23 cellular contexts compared by ENCODE assay signal in the genomic region with DNA sequence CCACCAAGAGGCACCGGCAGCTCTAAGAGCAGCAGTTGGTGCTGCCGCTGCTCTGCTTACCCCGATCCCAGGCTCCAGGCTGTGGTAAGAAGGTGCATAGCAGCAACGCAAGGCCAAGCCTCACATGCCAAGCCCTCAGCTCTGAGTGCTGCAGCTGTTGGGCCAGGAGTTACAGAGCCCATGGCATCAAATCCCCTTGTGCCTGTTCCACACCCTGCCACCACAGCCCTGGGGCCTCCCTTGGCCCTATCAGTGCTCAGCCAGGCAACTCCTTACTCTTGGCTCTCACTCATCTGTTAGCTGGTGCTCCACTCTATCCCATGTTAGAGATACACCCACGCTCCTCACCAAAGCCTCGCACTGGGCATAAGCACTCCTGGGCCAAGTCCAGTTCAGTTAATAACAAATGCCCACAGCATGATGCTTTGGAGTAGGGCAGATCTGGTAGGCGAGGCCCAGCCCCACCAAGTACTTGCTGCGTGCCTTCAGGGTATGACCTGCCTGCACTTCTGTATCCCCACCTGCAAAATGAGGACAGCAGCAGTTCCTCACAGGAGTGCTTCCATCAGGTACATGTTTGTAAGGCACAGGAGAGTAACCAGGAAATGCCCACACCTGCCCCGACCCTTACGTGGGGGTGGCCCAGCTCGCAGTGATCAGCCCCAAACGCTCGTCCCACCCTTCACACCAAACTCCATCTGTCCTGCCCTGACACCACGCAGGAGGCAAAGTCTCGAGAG. TPM values are rescaled to one million over a fixed set of nuclear protein-coding genes. Genes with fewer than 3 reads are reported as not detected.
DNase-seq lines count a peak whose midpoint lies in the region; ATAC-seq and TF ChIP-seq lines count a peak whose summit lies in the region.
"Had no signal": no experiment of that assay in that cellular context is flagged by ENCODE, and none has a peak within 500 bp of the region (broad histone marks: within the 10 kb centered on the region; RNA-seq: fewer than 3 reads in every experiment).

No MANE protein-coding gene starts in this region.

- no peak for TF ChIP-seq CTCF in heart left ventricle (IDR thresholded peaks at IDR 0.05)
- TF ChIP-seq CTCF in psoas muscle (IDR thresholded peaks at IDR 0.05), result peak; percentile 14

- intact Hi-C loops in heart left ventricle (cut with DNase I) (no loop called here), psoas muscle (cut with DNase I) (no loop called here)

- H3K4me1 ChIP-seq in heart left ventricle, result peaks cover 14 to 77% (median 51%) of the 10 kb centered on the region in 12 donors
- H3K4me1 ChIP-seq in psoas muscle, result peaks cover 74% of the 10 kb centered on the region

- H3K36me3 Mint-ChIP-seq in stimulated activated naive CD8-positive, alpha-beta T cell treated with anti-CD3 and anti-CD28 coated beads, Interleukin-15, Interleukin-2, amounts not matched to agents 100 ng/mL and 50 ng/mL, for 24 hours (ENCODE audit: low read depth), result peaks cover 16% of the 10 kb centered on the region
- H3K36me3 Mint-ChIP-seq in effector memory CD8-positive, alpha-beta T cell (ENCODE audit: insufficient read depth), result peaks cover 52% of the 10 kb centered on the region

- 64 to 72% (median 67%) methylated on average over 12 to 15 of the region's 15 CpGs for WGBS in heart left ventricle, 4 donors
- WGBS in psoas muscle, 3 donors, result 50 to 65% (median 52%) methylated on average over 15 of the region's 15 CpGs

- no peak for TF ChIP-seq POLR2A in heart left ventricle (IDR thresholded peaks at IDR 0.05)

- ATAC-seq in stimulated activated naive CD8-positive, alpha-beta T cell treated with anti-CD3 and anti-CD28 coated beads, Interleukin-15, Interleukin-2, amounts not matched to agents 100 U/mL and 50 U/mL, for 24 hours, result no peak
- peak; percentile 74 to 88 (median 86) for ATAC-seq in heart left ventricle
- peak; percentile 59 to 84 (median 66) for ATAC-seq in psoas muscle
- no peak for ATAC-seq in effector memory CD8-positive, alpha-beta T cell (replicated peaks)
- ATAC-seq in HG02981 (IDR thresholded peaks at IDR 0.05; ENCODE audit: unreplicated experiment), result no peak
- ATAC-seq in GM19351 (IDR thresholded peaks at IDR 0.05; ENCODE audit: unreplicated experiment), result no peak
- ATAC-seq: activated T-cell treated with anti-CD3 and anti-CD28 coated beads, Interleukin-2, amount 50 U/mL, for 4 hours; Panc1 had no signal

- H3K27ac Mint-ChIP-seq in stimulated activated naive CD8-positive, alpha-beta T cell treated with anti-CD3 and anti-CD28 coated beads, Interleukin-15, Interleukin-2, amounts not matched to agents 100 ng/mL and 50 ng/mL, for 24 hours, result peak overlapping the region; percentile 16
- no peak overlapping the region for H3K27ac Mint-ChIP-seq in effector memory CD8-positive, alpha-beta T cell
- H3K27ac Mint-ChIP-seq: activated naive CD8-positive, alpha-beta T cell treated with anti-CD3 and anti-CD28 coated beads for 36 hours had no signal

- H3K27me3 Mint-ChIP-seq in stimulated activated naive CD8-positive, alpha-beta T cell treated with anti-CD3 and anti-CD28 coated beads, Interleukin-15, Interleukin-2, amounts not matched to agents 100 ng/mL and 50 ng/mL, for 24 hours, result no peaks in the 10 kb centered on the region
- no peaks in the 10 kb centered on the region for H3K27me3 Mint-ChIP-seq in effector memory CD8-positive, alpha-beta T cell
- H3K27me3 Mint-ChIP-seq: activated naive CD8-positive, alpha-beta T cell treated with anti-CD3 and anti-CD28 coated beads for 36 hours had no signal

- H3K27ac ChIP-seq in heart left ventricle (peak overlapping the region in 10 of 12 donors; percentile 52 to 85 (median 70)), psoas muscle (peak overlapping the region; percentile 77)
- H3K27ac ChIP-seq: brain microvascular endothelial cell, hepatocyte, HL-60, skin epidermis had no signal

- H3K27me3 ChIP-seq in heart left ventricle (no peaks in the 10 kb centered on the region), psoas muscle (ENCODE audit: insufficient read depth in 3 of 3, low read length in 2 of 3) (no peaks in the 10 kb centered on the region)
- H3K27me3 ChIP-seq: brain microvascular endothelial cell, hepatocyte had no signal

- no peak for DNase-seq in stimulated activated naive CD8-positive, alpha-beta T cell treated with anti-CD3 and anti-CD28 coated beads, Interleukin-15, Interleukin-2, amounts not matched to agents 100 U/mL and 50 U/mL, for 24 hours
- DNase-seq in heart left ventricle, result peak in 3 of 5 donors; percentile 60 to 78 (median 64)
- DNase-seq in psoas muscle, result peak in 1 of 2 donors; percentile 83
- no peak for DNase-seq in effector memory CD8-positive, alpha-beta T cell
- no peak for DNase-seq in D341Med (ENCODE audit: low spot score)
- DNase-seq: activated CD4-positive, alpha-beta T cell treated with anti-CD3 and anti-CD28 coated beads, Interleukin-2, amount 50 U/mL, for 48 hours; activated naive CD8-positive, alpha-beta T cell treated with anti-CD3 and anti-CD28 coated beads for 36 hours; activated T-cell treated with anti-CD3 and anti-CD28 coated beads, Interleukin-2, amount 50 U/mL, for 4 hours; brain microvascular endothelial cell; H7; Kasumi-1; NCI-H1105; NCI-H2171 treated with DMSO at 0.1 percent for 48 hours; NCI-H82; stimulated activated CD4-positive, alpha-beta T cell treated with anti-CD3 and anti-CD28 coated beads, Interleukin-4, amount 100 ng/mL, for 4 hours; stimulated activated CD8-positive, alpha-beta memory T cell treated with anti-CD3 and anti-CD28 coated beads, Interleukin-4, amount 100 ng/mL, for 48 hours had no signal

- no peaks in the 10 kb centered on the region for H3K9me3 Mint-ChIP-seq in stimulated activated naive CD8-positive, alpha-beta T cell treated with anti-CD3 and anti-CD28 coated beads, Interleukin-15, Interleukin-2, amounts not matched to agents 100 ng/mL and 50 ng/mL, for 24 hours
- H3K9me3 Mint-ChIP-seq in effector memory CD8-positive, alpha-beta T cell, result no peaks in the 10 kb centered on the region
- H3K9me3 Mint-ChIP-seq: activated naive CD8-positive, alpha-beta T cell treated with anti-CD3 and anti-CD28 coated beads for 36 hours; activated T-cell treated with anti-CD3 and anti-CD28 coated beads, Interleukin-2, amount 50 U/mL, for 4 hours had no signal

- H3K36me3 ChIP-seq in heart left ventricle, result peaks cover 0 to 77% (median 54%) of the 10 kb centered on the region in 9 donors
- H3K36me3 ChIP-seq in psoas muscle (ENCODE audit: insufficient read depth in 1 of 2, low read depth in 1 of 2), result peaks cover 18 to 52% of the 10 kb centered on the region in 2 donors

- H3K4me3 ChIP-seq in heart left ventricle, result peak overlapping the region in 1 of 12 donors; percentile 24
- H3K4me3 ChIP-seq in psoas muscle, result no peak overlapping the region
- H3K4me3 ChIP-seq: hepatocyte, skin epidermis had no signal

- peaks cover 29% of the 10 kb centered on the region for H3K4me1 Mint-ChIP-seq in stimulated activated naive CD8-positive, alpha-beta T cell treated with anti-CD3 and anti-CD28 coated beads, Interleukin-15, Interleukin-2, amounts not matched to agents 100 ng/mL and 50 ng/mL, for 24 hours (ENCODE audit: low read depth)
- peaks cover 22 to 25% of the 10 kb centered on the region in 2 donors for H3K4me1 Mint-ChIP-seq in effector memory CD8-positive, alpha-beta T cell (ENCODE audit: low read depth in 2 of 2)

- H3K9me3 ChIP-seq in heart left ventricle, result no peaks in the 10 kb centered on the region
- H3K9me3 ChIP-seq in psoas muscle, result no peaks in the 10 kb centered on the region

- H3K4me3 Mint-ChIP-seq in stimulated activated naive CD8-positive, alpha-beta T cell treated with anti-CD3 and anti-CD28 coated beads, Interleukin-15, Interleukin-2, amounts not matched to agents 100 ng/mL and 50 ng/mL, for 24 hours, result no peak overlapping the region
- H3K4me3 Mint-ChIP-seq in effector memory CD8-positive, alpha-beta T cell, result no peak overlapping the region
- H3K4me3 Mint-ChIP-seq: activated naive CD8-positive, alpha-beta T cell treated with anti-CD3 and anti-CD28 coated beads for 36 hours; activated T-cell treated with anti-CD3 and anti-CD28 coated beads, Interleukin-2, amount 50 U/mL, for 4 hours had no signal

RNA-seq across cellular contexts. Expression of a gene that starts 16.2 kb away (rescaled TPM):
- total RNA-seq in heart left ventricle, result 10 to 100 TPM; 46.5 to 72.2 (median 60.1) TPM
- 10 to 100 TPM; 43.3 to 67.5 TPM for polyA plus RNA-seq in heart left ventricle
- total RNA-seq in psoas muscle, result 10 to 100 TPM; 37.3 to 66.2 (median 54.3) TPM
- polyA plus RNA-seq in psoas muscle, result 10 to 100 TPM; 34.6 to 72.9 (median 46.7) TPM

RNA-seq across cellular contexts. Expression of a gene that starts 23.0 kb away (rescaled TPM):
- 10 to 100 TPM; 15.3 to 24.8 (median 18.9) TPM for total RNA-seq in heart left ventricle
- 10 to 100 TPM in 1 of 2 donors, 1 to 10 TPM in 1; 9.6 to 17.5 TPM for polyA plus RNA-seq in heart left ventricle
- 10 to 100 TPM; 18.9 to 42.8 (median 27.8) TPM for total RNA-seq in psoas muscle
- polyA plus RNA-seq in psoas muscle, result 10 to 100 TPM; 15.9 to 22.1 (median 18.2) TPM

RNA-seq across cellular contexts. Expression of a gene that starts 47.2 kb away (rescaled TPM):
- 10 to 100 TPM; 23.1 to 52.4 (median 25.7) TPM for total RNA-seq in heart left ventricle
- 10 to 100 TPM; 19.0 to 26.2 TPM for polyA plus RNA-seq in heart left ventricle
- total RNA-seq in psoas muscle, result 10 to 100 TPM; 16.6 to 39.1 (median 25.8) TPM
- polyA plus RNA-seq in psoas muscle, result 10 to 100 TPM; 16.6 to 22.9 (median 20.7) TPM

Comparison
In these comparisons a context has a peak if more than half of its experiments do, and no peak if none do; other contexts are left out.
1. ATAC-seq: peak in heart left ventricle (4 of 4) and psoas muscle (4 of 4); none in stimulated activated naive CD8-positive, alpha-beta T cell treated with anti-CD3 and anti-CD28 coated beads, Interleukin-15, Interleukin-2, amounts not matched to agents 100 U/mL and 50 U/mL, for 24 hours (single experiment), effector memory CD8-positive, alpha-beta T cell (single experiment), HG02981 (single experiment) and GM19351 (single experiment).
2. DNase-seq: peak in heart left ventricle (3 of 5); none in stimulated activated naive CD8-positive, alpha-beta T cell treated with anti-CD3 and anti-CD28 coated beads, Interleukin-15, Interleukin-2, amounts not matched to agents 100 U/mL and 50 U/mL, for 24 hours (single experiment), effector memory CD8-positive, alpha-beta T cell (0 of 3) and D341Med (single experiment).